ENCODE assay signal across 1 cellular context in genomic region chr12:5948696-5949095, GRCh38.
TF ChIP-seq lines count a peak whose summit lies in the region.

No MANE protein-coding gene starts in this region.

TF ChIP-seq in H1, 55 proteins besides CTCF, POLR2A, EP300 and RAD21:
- TF ChIP-seq CHD2 (IDR thresholded peaks at IDR 0.05; ENCODE audit: low read length), result no peak
- no peak for TF ChIP-seq NRF1 (IDR thresholded peaks at IDR 0.05; ENCODE audit: low read depth, low read length)
- TF ChIP-seq MAX (IDR thresholded peaks at IDR 0.05), result no peak
- no peak for TF ChIP-seq TAF1 (IDR thresholded peaks at IDR 0.05; ENCODE audit: low read depth, low read length)
- TF ChIP-seq EGR1 (IDR thresholded peaks at IDR 0.05; ENCODE audit: borderline replicate concordance, low read depth, low read length), result no peak
- TF ChIP-seq SUZ12 (IDR thresholded peaks at IDR 0.05; ENCODE audit: low read length), result no peak
- no peak for TF ChIP-seq ATF3 (IDR thresholded peaks at IDR 0.05; ENCODE audit: insufficient read depth, low read depth, low read length)
- TF ChIP-seq BCL11A (IDR thresholded peaks at IDR 0.05; ENCODE audit: low read depth in 2 of 2, low read length in 2 of 2), result no peak
- TF ChIP-seq TCF12 (IDR thresholded peaks at IDR 0.05; ENCODE audit: low read depth, low read length), result no peak
- no peak for TF ChIP-seq SIRT6 (IDR thresholded peaks at IDR 0.05; ENCODE audit: low read length)
- no peak for TF ChIP-seq HDAC2 (IDR thresholded peaks at IDR 0.05; ENCODE audit: borderline replicate concordance in 1 of 2, low read depth in 2 of 2, low read length in 2 of 2)
TF ChIP-seq in H1: peak in this region for 0.
